ENCODE assay signal across 18 cellular contexts in the genomic region with DNA sequence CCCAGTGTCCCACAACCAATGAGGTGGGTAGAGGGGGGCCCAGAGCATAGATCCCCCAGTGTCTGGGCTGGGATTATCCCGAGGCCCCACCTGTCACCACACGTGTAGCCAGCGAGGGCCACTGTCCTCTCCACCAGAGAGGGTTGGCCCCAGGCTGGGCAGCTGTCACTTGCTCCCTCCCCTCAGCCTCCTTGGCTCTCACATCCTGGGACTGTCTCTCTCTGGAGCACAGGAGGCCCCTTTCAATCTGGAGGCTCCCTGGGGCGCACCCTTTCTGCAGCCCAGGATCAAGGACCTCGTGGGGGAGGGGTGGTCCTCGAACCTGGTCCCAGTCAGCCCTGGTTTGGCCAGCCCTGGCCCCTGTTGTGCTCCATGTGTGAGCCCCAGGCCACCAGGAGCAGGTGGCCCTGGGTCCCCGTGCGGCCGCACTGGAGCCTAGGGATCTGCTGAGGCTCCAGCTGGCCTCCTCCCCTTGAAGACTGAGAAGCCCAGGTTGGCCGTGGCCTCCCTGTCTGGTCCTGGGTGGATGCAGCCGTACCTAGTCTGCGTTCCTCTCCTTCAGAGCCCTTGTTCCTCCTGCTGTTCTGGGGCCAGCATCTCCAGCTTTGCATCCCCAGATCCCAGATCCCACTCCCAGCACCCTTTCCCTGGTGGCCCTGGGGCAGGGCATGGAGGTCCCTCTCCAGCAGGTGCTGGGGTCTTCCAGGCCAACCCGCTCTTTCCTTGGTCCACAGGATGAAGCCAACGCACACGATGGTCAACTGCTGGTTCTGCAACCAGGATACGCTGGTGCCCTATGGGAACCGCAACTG.
"Had no signal": no experiment of that assay in that cellular context is flagged by ENCODE, and none has a peak within 500 bp of the region (broad histone marks: within the 10 kb centered on the region; RNA-seq: fewer than 3 reads in every experiment).

No MANE protein-coding gene starts in this region.

- H3K36me3 Mint-ChIP-seq: immature natural killer cell had no signal

- H3K9me3 Mint-ChIP-seq: activated CD4-positive, alpha-beta T cell treated with anti-CD3 and anti-CD28 coated beads, Interleukin-2, amount 10 ng/mL, durations not matched to agents 24 days and 14 days; activated T-cell treated with anti-CD3 and anti-CD28 coated beads, Interleukin-2, amount 50 U/mL, for 4 hours; immature natural killer cell; naive thymus-derived CD8-positive, alpha-beta T cell; T-cell had no signal

- H3K9me3 ChIP-seq: breast epithelium, heart right ventricle, right atrium auricular region, tibial nerve had no signal

- H3K4me3 Mint-ChIP-seq: activated CD4-positive, alpha-beta T cell treated with anti-CD3 and anti-CD28 coated beads, Interleukin-2, amount 10 ng/mL, durations not matched to agents 24 days and 14 days; activated T-cell treated with anti-CD3 and anti-CD28 coated beads, Interleukin-2, amount 50 U/mL, for 4 hours; immature natural killer cell; naive thymus-derived CD8-positive, alpha-beta T cell; T-cell had no signal

- H3K27ac ChIP-seq: breast epithelium, tibial nerve had no signal

- H3K4me3 ChIP-seq: breast epithelium, heart right ventricle, right atrium auricular region, tibial nerve had no signal

- H3K27me3 ChIP-seq: breast epithelium, heart right ventricle, right atrium auricular region, tibial nerve had no signal

- H3K27me3 Mint-ChIP-seq: activated CD4-positive, alpha-beta T cell treated with anti-CD3 and anti-CD28 coated beads, Interleukin-2, amount 10 ng/mL, durations not matched to agents 24 days and 14 days; naive thymus-derived CD8-positive, alpha-beta T cell; progenitor cell of endocrine pancreas; T-cell had no signal

- H3K36me3 ChIP-seq: breast epithelium had no signal

- DNase-seq: activated CD4-positive, alpha-beta T cell treated with anti-CD3 and anti-CD28 coated beads, Interleukin-2, amount 10 ng/mL, durations not matched to agents 24 days and 14 days; activated CD8-positive, alpha-beta memory T cell treated with anti-CD3 and anti-CD28 coated beads, Interleukin-2, amount 50 U/mL, for 4 hours; activated effector memory CD4-positive, alpha-beta T cell treated with Interleukin-2 at 50 U/mL for 16 hours; activated naive CD4-positive, alpha-beta T cell treated with anti-CD3 and anti-CD28 coated beads, Interleukin-2, amount 50 U/mL, for 16 hours; activated T-cell treated with anti-CD3 and anti-CD28 coated beads, Interleukin-2, amount 50 U/mL, for 4 hours; effector CD4-positive, alpha-beta T cell; heart right ventricle; immature natural killer cell; mesendoderm; naive thymus-derived CD8-positive, alpha-beta T cell; nucleus accumbens; stimulated activated naive CD8-positive, alpha-beta T cell treated with anti-CD3 and anti-CD28 coated beads, Interleukin-15, Interleukin-2, amounts not matched to agents 100 U/mL and 50 U/mL, for 24 hours; T-cell; T-helper 9 cell had no signal

- H3K27ac Mint-ChIP-seq: activated CD4-positive, alpha-beta T cell treated with anti-CD3 and anti-CD28 coated beads, Interleukin-2, amount 10 ng/mL, durations not matched to agents 24 days and 14 days; progenitor cell of endocrine pancreas; T-cell had no signal

- ATAC-seq: activated T-cell treated with anti-CD3 and anti-CD28 coated beads, Interleukin-2, amount 50 U/mL, for 4 hours; naive thymus-derived CD8-positive, alpha-beta T cell; stimulated activated naive CD8-positive, alpha-beta T cell treated with anti-CD3 and anti-CD28 coated beads, Interleukin-15, Interleukin-2, amounts not matched to agents 100 U/mL and 50 U/mL, for 24 hours; T-cell had no signal
